8 cellular contexts compared by ENCODE assay signal in genomic region chr13:50082426-50083283, GRCh38.
DNase-seq lines count a peak whose midpoint lies in the region; ATAC-seq and TF ChIP-seq lines count a peak whose summit lies in the region.

No MANE protein-coding gene starts in this region.

- peaks cover 0 to 4% of the 10 kb centered on the region in 2 experiments; a peak in 2 of 4 replicates for H3K4me1 ChIP-seq in SK-N-SH (ENCODE audit: control insufficient read depth in 1 of 2, insufficient read depth in 2 of 2, low read depth in 1 of 2, low read length in 1 of 2)

- H3K36me3 ChIP-seq in SK-N-SH (replicated peaks in 1 of 2; ENCODE audit: control insufficient read depth in 1 of 2, insufficient read depth in 2 of 2, low read length in 1 of 2), result peaks cover 0 to 4% of the 10 kb centered on the region in 2 experiments

- ATAC-seq in HG02588 (IDR thresholded peaks at IDR 0.05; ENCODE audit: unreplicated experiment) (peak; percentile 61), left cardiac atrium (peak; percentile 55 to 78)
- ATAC-seq in activated naive CD4-positive, alpha-beta T cell treated with anti-CD3 and anti-CD28 coated beads, Interleukin-2, amount 50 U/mL, for 72 hours, result peak; percentile 78 to 81

- H4K20me1 ChIP-seq in SK-N-SH (ENCODE audit: insufficient read depth), result peaks cover 20% of the 10 kb centered on the region; the same call in 1 of the 2 replicates

- WGBS in SK-N-SH (ENCODE audit: low lambda C conversion rate), result 2% methylated on average over 28 of the region's 28 CpGs

- H3K27me3 ChIP-seq in SK-N-SH (ENCODE audit: insufficient read depth), result no peaks in the 10 kb centered on the region

- TF ChIP-seq CTCF in GM10266 (IDR thresholded peaks at IDR 0.05; ENCODE audit: control insufficient read depth, insufficient read depth, low read depth, missing control alignments), result no peak
- no peak for TF ChIP-seq CTCF in NB4 (IDR thresholded peaks at IDR 0.05; ENCODE audit: low read depth, low read length)
- no peak for TF ChIP-seq CTCF in SK-N-SH (IDR thresholded peaks at IDR 0.05)
- TF ChIP-seq CTCF in retinal pigment epithelial cell (conservative IDR thresholded peaks at IDR 0.05; ENCODE audit: low read depth, low read length), result no peak

- H3K36me3 Mint-ChIP-seq in activated naive CD4-positive, alpha-beta T cell treated with anti-CD3 and anti-CD28 coated beads, Interleukin-2, amount 50 U/mL, for 72 hours, result peaks cover 16 to 26% of the 10 kb centered on the region in 2 donors

- H3K4me3 ChIP-seq in NB4 (ENCODE audit: low read depth, low read length) (peak overlapping the region; percentile 95), SK-N-SH (ENCODE audit: low read depth in 2 of 2, low read length in 1 of 2) (peak overlapping the region; percentile 93 to 95), retinal pigment epithelial cell (ENCODE audit: low read length) (peak overlapping the region; percentile 94)

- H3K9me3 ChIP-seq in SK-N-SH, result no peaks in the 10 kb centered on the region

- POLR2A ChIA-PET in SK-N-SH (lab: Yijun Ruan, JAX), result interaction anchor here (0.6 to 3.1 kb wide), 4 partner anchors 43 to 447 kb away, joined by 3 to 14 read pairs (median 8); partner anchors contain the start of genes SPRYD7 and TRIM13

- no peak for TF ChIP-seq POLR2A in NB4 (IDR thresholded peaks at IDR 0.05; ENCODE audit: extremely low read depth, insufficient read length)

- peak overlapping the region; percentile 98 to 100 for H3K27ac Mint-ChIP-seq in activated naive CD4-positive, alpha-beta T cell treated with anti-CD3 and anti-CD28 coated beads, Interleukin-2, amount 50 U/mL, for 72 hours

- H3F3A ChIP-seq in SK-N-SH (replicated peaks; ENCODE audit: insufficient read depth), result peaks cover 18% of the 10 kb centered on the region

- peak overlapping the region; percentile 85 for H3K4me2 ChIP-seq in SK-N-SH

- H2AFZ ChIP-seq in SK-N-SH (ENCODE audit: low read depth), result peak overlapping the region; percentile 89

- no peak for TF ChIP-seq RAD21 in SK-N-SH (IDR thresholded peaks at IDR 0.05; ENCODE audit: low read length)

- TF ChIP-seq EP300 in SK-N-SH (IDR thresholded peaks at IDR 0.05; ENCODE audit: borderline replicate concordance in 1 of 2, low read depth in 1 of 2, low read length in 1 of 2), result no peak

- intact Hi-C loops in left cardiac atrium (cut with DNase I), result loop anchor here (5.0 to 10.0 kb wide), 4 partner anchors 85 to 830 kb away; partner anchors contain the start of gene TRIM13 (in 2 of the 2)

- no peaks in the 10 kb centered on the region for H3K9me3 Mint-ChIP-seq in activated naive CD4-positive, alpha-beta T cell treated with anti-CD3 and anti-CD28 coated beads, Interleukin-2, amount 50 U/mL, for 72 hours

- DNase-seq in GM10266 (ENCODE audit: extremely low spot score) (peak; percentile 59), NB4 (ENCODE audit: low read depth) (peak; percentile 94), SK-N-SH (peak; percentile 50), left cardiac atrium (peak; percentile 64), retinal pigment epithelial cell (ENCODE audit: low read depth) (peak; percentile 52), GOT3 (lab: John Stamatoyannopoulos, UW) (no peak)
- DNase-seq in activated naive CD4-positive, alpha-beta T cell treated with anti-CD3 and anti-CD28 coated beads, Interleukin-2, amount 50 U/mL, for 72 hours (ENCODE audit: low spot score in 2 of 2), result peak; percentile 70 to 71

- CTCF ChIA-PET in SK-N-SH (lab: Yijun Ruan, JAX), result interaction anchor here (0.6 to 5.0 kb wide), 14 partner anchors 16 to 865 kb away, joined by 3 to 35 read pairs (median 5); partner anchors contain the start of gene TRIM13

- H3K79me2 ChIP-seq in SK-N-SH (ENCODE audit: insufficient read depth), result peaks cover 84% of the 10 kb centered on the region

- peak overlapping the region; percentile 85 to 90 for H3K27ac ChIP-seq in SK-N-SH (ENCODE audit: low read depth in 2 of 2, low read length in 1 of 2)

- H3K9ac ChIP-seq in SK-N-SH, result peak overlapping the region; percentile 96

- no peaks in the 10 kb centered on the region for H3K9me2 ChIP-seq in SK-N-SH

TF ChIP-seq in SK-N-SH, 30 proteins besides CTCF, POLR2A, EP300 and RAD21:
- TF ChIP-seq MXI1 (IDR thresholded peaks at IDR 0.05; ENCODE audit: low read depth, low read length) (peak; percentile 96), TEAD4 (IDR thresholded peaks at IDR 0.05; ENCODE audit: borderline replicate concordance, insufficient read depth) (no peak), USF1 (IDR thresholded peaks at IDR 0.05; ENCODE audit: borderline replicate concordance, low read depth) (no peak), RFX5 (IDR thresholded peaks at IDR 0.05; ENCODE audit: low read length) (no peak), IRF3 (IDR thresholded peaks at IDR 0.05; ENCODE audit: low read depth, low read length) (no peak), CHD2 (IDR thresholded peaks at IDR 0.05; ENCODE audit: low read length, partially characterized antibody) (no peak), NFIC (IDR thresholded peaks at IDR 0.05; ENCODE audit: borderline replicate concordance) (no peak), NRF1 (IDR thresholded peaks at IDR 0.05; ENCODE audit: low read depth, low read length) (peak; percentile 51), MAX (IDR thresholded peaks at IDR 0.05; ENCODE audit: low read depth) (peak; percentile 78), FOSL2 (IDR thresholded peaks at IDR 0.05; ENCODE audit: borderline replicate concordance, low read depth) (no peak)
